In the genomic region with DNA sequence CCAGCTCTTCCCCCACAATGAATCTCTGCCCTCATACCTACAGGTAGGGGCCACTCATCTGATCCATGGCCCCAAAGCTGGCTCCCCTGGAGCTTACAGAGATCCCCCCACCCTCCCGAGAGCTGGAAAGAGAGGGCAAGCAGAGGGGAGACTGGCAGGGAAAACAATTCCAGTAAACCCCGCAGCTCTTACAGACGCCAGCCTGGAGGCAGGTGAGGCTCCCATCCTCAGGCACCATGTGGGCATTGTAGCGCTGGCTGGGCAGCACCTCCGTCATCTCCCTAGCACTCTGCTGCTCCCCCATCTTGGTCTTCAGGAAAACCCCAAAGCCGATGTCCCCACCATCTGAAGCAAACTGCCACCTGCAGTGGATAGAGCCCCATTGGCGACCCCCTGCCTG, we compare ENCODE assay signal across 39 cellular contexts. TPM values are rescaled to one million over a fixed set of nuclear protein-coding genes. Genes with fewer than 3 reads are reported as not detected.
"Had no signal": no experiment of that assay in that cellular context is flagged by ENCODE, and none has a peak within 500 bp of the region (broad histone marks: within the 10 kb centered on the region; RNA-seq: fewer than 3 reads in every experiment).

No MANE protein-coding gene starts in this region.

- H3K4me3 ChIP-seq: MG63 had no signal

- H3K36me3 ChIP-seq: MG63 had no signal

- H3K9me3 ChIP-seq: MG63 had no signal

- H3K27ac ChIP-seq: KMS-11 had no signal

- H3K27me3 ChIP-seq: MG63 had no signal

- DNase-seq: Karpas-422, Kasumi-1, MG63, MM.1S, MV-4-11, NCI-H1048, NCI-H1092, NCI-H1092 treated with DMSO at 0.1 percent for 48 hours, NCI-H1105, NCI-H1105 treated with DMSO at 0.1 percent for 48 hours, NCI-H1417, NCI-H1417 treated with DMSO at 0.1 percent for 48 hours, NCI-H1436, NCI-H1436 treated with DMSO at 0.1 percent for 48 hours, NCI-H146, NCI-H1694, NCI-H1694 treated with DMSO at 0.1 percent for 48 hours, NCI-H187, NCI-H187 treated with DMSO at 0.1 percent for 48 hours, NCI-H1930, NCI-H2029, NCI-H2029 treated with DMSO at 0.1 percent for 48 hours, NCI-H2081, NCI-H2081 treated with DMSO at 0.1 percent for 48 hours, NCI-H2107, NCI-H2171, NCI-H2171 treated with DMSO at 0.1 percent for 48 hours, NCI-H2227 treated with DMSO at 0.1 percent for 48 hours, NCI-H226, NCI-H345, NCI-H446, NCI-H446 treated with DMSO at 0.1 percent for 48 hours, NCI-H510A, NCI-H510A treated with DMSO at 0.1 percent for 48 hours had no signal

RNA-seq across cellular contexts. Expression of a gene that starts 14.1 kb away (rescaled TPM):
- total RNA-seq: LHCN-M2, M059J, MCF 10A had no signal

RNA-seq across cellular contexts. Expression of a gene that starts 19.6 kb away (rescaled TPM):
- total RNA-seq: LHCN-M2, M059J, MCF 10A, NCI-H460 had no signal

RNA-seq across cellular contexts. Expression of a gene that starts 55.2 kb away (rescaled TPM):
- total RNA-seq: LHCN-M2, M059J, MCF 10A, NCI-H460 had no signal
